8 cellular contexts compared by ENCODE assay signal in the genomic region with DNA sequence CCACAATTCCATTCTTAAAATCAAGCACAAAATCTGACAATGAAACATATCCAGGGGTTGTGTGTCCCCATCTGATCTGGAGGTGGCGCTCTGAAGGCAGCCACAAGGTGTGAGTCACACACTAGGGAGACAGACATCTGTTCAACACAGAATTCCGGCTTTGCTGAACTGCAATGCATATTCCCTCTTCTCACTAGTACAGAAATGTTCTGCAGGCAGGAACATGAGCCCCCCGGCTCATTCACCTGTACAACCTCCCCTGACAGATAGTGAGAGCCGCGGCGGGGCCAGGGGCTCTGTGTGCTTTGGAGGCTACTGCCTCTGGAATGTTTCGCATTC. TPM values are rescaled to one million over a fixed set of nuclear protein-coding genes. Genes with fewer than 3 reads are reported as not detected.
A peak's percentile ranks its signal among the peaks of the same experiment; 100 is the strongest.
DNase-seq lines count a peak whose midpoint lies in the region; ATAC-seq and TF ChIP-seq lines count a peak whose summit lies in the region.

No MANE protein-coding gene starts in this region.

- H3K4me1 Mint-ChIP-seq in CD14-positive monocyte (peaks cover 20% of the 10 kb centered on the region), HFFc6 (ENCODE audit: low read depth) (peaks cover 24% of the 10 kb centered on the region)

- peak in 3 of 4 donors; percentile 24 to 32 (median 27) for ATAC-seq in right lobe of liver
- no peak for ATAC-seq in aorta (ENCODE audit: low FRiP score)
- no peak for ATAC-seq in GM21717 (IDR thresholded peaks at IDR 0.05; ENCODE audit: unreplicated experiment)

- H3K27me3 ChIP-seq in right lobe of liver (no peaks in the 10 kb centered on the region), aorta (ENCODE audit: control insufficient read depth in 1 of 2, insufficient read depth in 2 of 2, low read length in 1 of 2) (no peaks in the 10 kb centered on the region), tibial nerve (no peaks in the 10 kb centered on the region)

- H3K27ac Mint-ChIP-seq in CD14-positive monocyte = peak overlapping the region in 3 of 7 donors; percentile 56 to 75 (median 64)
- peak overlapping the region; percentile 73 for H3K27ac Mint-ChIP-seq in HFFc6

- H3K36me3 Mint-ChIP-seq in CD14-positive monocyte = peaks cover 73 to 88% of the 10 kb centered on the region in 2 donors
- H3K36me3 Mint-ChIP-seq in HFFc6 (ENCODE audit: low read depth) = peaks cover 47% of the 10 kb centered on the region

- no peak overlapping the region for H3K4me3 Mint-ChIP-seq in CD14-positive monocyte
- no peak overlapping the region for H3K4me3 Mint-ChIP-seq in HFFc6

- no peak for DNase-seq in CD14-positive monocyte (ENCODE audit: low spot score)
- DNase-seq in HFFc6 = peak; percentile 58
- DNase-seq in amniotic epithelial cell (ENCODE audit: low read depth) = peak; percentile 70
- peak in 2 of 3 donors; percentile 23 to 39 for DNase-seq in right lobe of liver
- no peak for DNase-seq in aorta
- DNase-seq in COR-L47 (lab: John Stamatoyannopoulos, UW) = no peak
- no peak for DNase-seq in tibial nerve (ENCODE audit: low spot score in 2 of 2)

- TF ChIP-seq EP300 in tibial nerve (IDR thresholded peaks at IDR 0.05) = peak in 1 of 2 donors; percentile 11

- peaks cover 6 to 50% (median 22%) of the 10 kb centered on the region in 4 donors for H3K36me3 ChIP-seq in right lobe of liver
- peaks cover 7 to 29% of the 10 kb centered on the region in 2 donors for H3K36me3 ChIP-seq in aorta (ENCODE audit: control insufficient read depth in 1 of 2, insufficient read depth in 2 of 2, low read length in 1 of 2)
- H3K36me3 ChIP-seq in tibial nerve = peaks cover 8 to 70% (median 51%) of the 10 kb centered on the region in 3 donors

- WGBS in right lobe of liver (ENCODE audit: insufficient coverage, low coverage, low lambda C conversion rate, missing lambda C conversion rate) = 95% methylated on average over 4 of the region's 7 CpGs
- 77 to 81% methylated on average over 7 of the region's 7 CpGs for WGBS in aorta, 2 donors
- 89 to 91% methylated on average over 7 of the region's 7 CpGs for WGBS in tibial nerve, 2 donors

- H3K4me1 ChIP-seq in right lobe of liver (peaks cover 0 to 9% (median 0%) of the 10 kb centered on the region in 4 donors), aorta (ENCODE audit: control insufficient read depth in 1 of 2, insufficient read depth in 2 of 2, low read length in 2 of 2) (no peaks in the 10 kb centered on the region), tibial nerve (peaks cover 0 to 6% (median 0%) of the 10 kb centered on the region in 4 donors)

- H3K27ac ChIP-seq in right lobe of liver (no peak overlapping the region), aorta (ENCODE audit: low read depth in 1 of 2, low read length in 2 of 2) (no peak overlapping the region), tibial nerve (no peak overlapping the region)

- TF ChIP-seq POLR2A in right lobe of liver (IDR thresholded peaks at IDR 0.05) (no peak), tibial nerve (IDR thresholded peaks at IDR 0.05) (no peak)

- H3K9me3 Mint-ChIP-seq in CD14-positive monocyte = no peaks in the 10 kb centered on the region
- H3K9me3 Mint-ChIP-seq in HFFc6 = no peaks in the 10 kb centered on the region

- H3K9me3 ChIP-seq in right lobe of liver (no peaks in the 10 kb centered on the region), aorta (ENCODE audit: control insufficient read depth, low read length) (no peaks in the 10 kb centered on the region), tibial nerve (no peaks in the 10 kb centered on the region)

- TF ChIP-seq CTCF in CD14-positive monocyte (IDR thresholded peaks at IDR 0.05) (peak; percentile 60), HFFc6 (IDR thresholded peaks at IDR 0.05) (peak; percentile 76), right lobe of liver (IDR thresholded peaks at IDR 0.05) (peak in 2 of 4 donors; percentile 5 to 30), tibial nerve (IDR thresholded peaks at IDR 0.05) (peak in 2 of 5 experiments; percentile 1 to 17)

- H3K4me3 ChIP-seq in right lobe of liver = no peak overlapping the region
- H3K4me3 ChIP-seq in aorta (ENCODE audit: low read length in 2 of 2) = no peak overlapping the region
- no peak overlapping the region for H3K4me3 ChIP-seq in tibial nerve

- intact Hi-C loops in CD14-positive monocyte (cut with micrococcal nuclease) (no loop called here), right lobe of liver (cut with DNase I) (no loop called here), aorta (cut with DNase I) (loop anchor here in 1 of 2 donors (5.0 kb wide), 1 partner anchor 38 kb away; no protein-coding TSS in a partner anchor)

- H3K27me3 Mint-ChIP-seq in CD14-positive monocyte (ENCODE audit: low read depth in 3 of 3) (peaks cover 0 to 2% (median 1%) of the 10 kb centered on the region in 3 donors), HFFc6 (ENCODE audit: insufficient read depth) (peaks cover 21% of the 10 kb centered on the region)

RNA-seq across cellular contexts. Expression of a gene that starts 41.9 kb away (rescaled TPM):
- 100 to 1,000 TPM; 243 to 251 TPM for polyA plus RNA-seq in CD14-positive monocyte
- 100 to 1,000 TPM; 720 to 838 (median 782) TPM for total RNA-seq in HFFc6 (2021; fragmentation: NEBNext Ultra II Directional; extraction: Animal tissue kit (Norgen Biotek cat#: 25700))
- total RNA-seq in right lobe of liver = 100 to 1,000 TPM in 1 of 6 experiments, 10 to 100 TPM in 5; 65.1 to 149 (median 76.4) TPM
- 100 to 1,000 TPM; 339 to 593 TPM for total RNA-seq in aorta
- 100 to 1,000 TPM; 159 to 207 TPM for polyA plus RNA-seq in aorta
- total RNA-seq in tibial nerve = 100 to 1,000 TPM; 142 to 204 (median 148) TPM

RNA-seq across cellular contexts. Expression of a gene that starts 53.4 kb away (rescaled TPM):
- polyA plus RNA-seq in CD14-positive monocyte (10 to 100 TPM; 34.7 to 38.6 TPM), aorta (1 to 10 TPM; 2.1 to 8.1 TPM)
- total RNA-seq in HFFc6 (2021; fragmentation: NEBNext Ultra II Directional; extraction: Animal tissue kit (Norgen Biotek cat#: 25700)) = 1 to 10 TPM; 1.3 to 2.0 (median 1.6) TPM
- total RNA-seq in right lobe of liver (10 to 100 TPM; 16.1 to 25.0 (median 19.8) TPM), aorta (10 to 100 TPM; 11.0 to 16.5 TPM), tibial nerve (10 to 100 TPM in 1 of 4 donors, 1 to 10 TPM in 3; 2.7 to 10.7 (median 6.0) TPM)

Comparison
In these comparisons a context has a peak if more than half of its experiments do, and no peak if none do; other contexts are left out.
1. DNase-seq: peak in HFFc6 (single experiment), amniotic epithelial cell (single experiment) and right lobe of liver (2 of 3); none in CD14-positive monocyte (single experiment), aorta (0 of 2), COR-L47 (single experiment) and tibial nerve (0 of 2).
2. ATAC-seq: peak in right lobe of liver (3 of 4); none in aorta (single experiment) and GM21717 (single experiment).